26 cellular contexts compared by ENCODE assay signal in genomic region chr2:112161431-112162145, GRCh38. TPM values are rescaled to one million over a fixed set of nuclear protein-coding genes. Genes with fewer than 3 reads are reported as not detected.
DNase-seq lines count a peak whose midpoint lies in the region; ATAC-seq and TF ChIP-seq lines count a peak whose summit lies in the region.
"Had no signal": no experiment of that assay in that cellular context is flagged by ENCODE, and none has a peak within 500 bp of the region (broad histone marks: within the 10 kb centered on the region; RNA-seq: fewer than 3 reads in every experiment).

No MANE protein-coding gene starts in this region.

- H3K27me3 ChIP-seq in BLaER1 treated with 17β-estradiol and CSF1 and Interleukin-3, amounts not matched to agents 10 nM and 100 nM, result peaks cover 0 to 14% (median 0%) of the 10 kb centered on the region in 11 experiments; a peak in 4 of 22 replicates
- no peaks in the 10 kb centered on the region for H3K27me3 ChIP-seq in endodermal cell (ENCODE audit: control insufficient read depth, insufficient read depth, low read length, poor library complexity, severe bottlenecking)
- H3K27me3 ChIP-seq: colonic mucosa, heart left ventricle, neural progenitor cell, thyroid gland had no signal

- in situ Hi-C loops in GM13976 (cut with MboI; ENCODE audit: low sequenced_read_pairs, unreplicated experiment), result no loop called here

- H3K4me3 Mint-ChIP-seq in endodermal cell, result no peak overlapping the region
- H3K4me3 Mint-ChIP-seq: activated CD4-positive, alpha-beta T cell treated with anti-CD3 and anti-CD28 coated beads for 36 hours; brain; CD4-positive, alpha-beta memory T cell; H9; neural progenitor cell had no signal

- H3K4me1 ChIP-seq in BLaER1 treated with 17β-estradiol and CSF1 and Interleukin-3, amounts not matched to agents 10 nM and 100 nM, result peaks cover 40 to 86% (median 76%) of the 10 kb centered on the region in 10 experiments
- no peaks in the 10 kb centered on the region for H3K4me1 ChIP-seq in endodermal cell (ENCODE audit: control insufficient read depth, insufficient read depth, low read length)
- H3K4me1 ChIP-seq: colonic mucosa, heart left ventricle, neural progenitor cell, prostate gland had no signal

- peak overlapping the region; percentile 70 to 95 (median 86); a peak in 20 of 22 replicates for H3K4me2 ChIP-seq in BLaER1 treated with 17β-estradiol and CSF1 and Interleukin-3, amounts not matched to agents 10 nM and 100 nM
- H3K4me2 ChIP-seq: neural progenitor cell had no signal

- peak overlapping the region in 5 of 11 experiments; percentile 49 to 89 (median 85); a peak in 9 of 22 replicates for H3K27ac ChIP-seq in BLaER1 treated with 17β-estradiol and CSF1 and Interleukin-3, amounts not matched to agents 10 nM and 100 nM
- H3K27ac ChIP-seq in endodermal cell (ENCODE audit: low read depth, low read length), result no peak overlapping the region
- H3K27ac ChIP-seq: colonic mucosa, heart left ventricle, neural progenitor cell, prostate gland, thyroid gland had no signal

- H3K9ac ChIP-seq in BLaER1 treated with 17β-estradiol and CSF1 and Interleukin-3, amounts not matched to agents 10 nM and 100 nM, result peak overlapping the region in 3 of 11 experiments; percentile 4 to 56 (median 34); a peak in 2 of 22 replicates
- H3K9ac ChIP-seq in endodermal cell (ENCODE audit: extremely low read depth, low read length, poor library complexity, severe bottlenecking), result no peak overlapping the region
- H3K9ac ChIP-seq: neural progenitor cell had no signal

- no peaks in the 10 kb centered on the region for H4K20me1 ChIP-seq in BLaER1 treated with 17β-estradiol and CSF1 and Interleukin-3, amounts not matched to agents 10 nM and 100 nM

- ATAC-seq in HG03135 (IDR thresholded peaks at IDR 0.05; ENCODE audit: unreplicated experiment), result no peak
- ATAC-seq: activated CD4-positive, alpha-beta T cell treated with anti-CD3 and anti-CD28 coated beads for 36 hours; left ventricle myocardium superior; mucosa of descending colon; stimulated activated naive CD8-positive, alpha-beta T cell treated with anti-CD3 and anti-CD28 coated beads, Interleukin-15, Interleukin-2, amounts not matched to agents 100 U/mL and 50 U/mL, for 24 hours had no signal

- H3K9me3 Mint-ChIP-seq in endodermal cell, result no peaks in the 10 kb centered on the region
- H3K9me3 Mint-ChIP-seq: activated T-helper 2 cell treated with anti-CD3 and anti-CD28 coated beads, Interferon-gamma antibody, Interleukin-2, Interleukin-4, amounts not matched to agents 10 μg/mL and 5 μg/mL and 100 μg/mL, durations not matched to agents 14 hours and 24 hours and 36 hours; brain; H9 had no signal

- H3K4me1 Mint-ChIP-seq in endodermal cell, result no peaks in the 10 kb centered on the region

- H3K27me3 Mint-ChIP-seq in endodermal cell (ENCODE audit: insufficient read depth), result no peaks in the 10 kb centered on the region
- H3K27me3 Mint-ChIP-seq: activated CD4-positive, alpha-beta T cell treated with anti-CD3 and anti-CD28 coated beads for 36 hours; CD4-positive, alpha-beta memory T cell had no signal

- H3K4me3 ChIP-seq in BLaER1 treated with 17β-estradiol and CSF1 and Interleukin-3, amounts not matched to agents 10 nM and 100 nM, result no peak overlapping the region
- H3K4me3 ChIP-seq in endodermal cell (ENCODE audit: low read length), result no peak overlapping the region
- H3K4me3 ChIP-seq: colonic mucosa, heart left ventricle, mucosa of descending colon, neural progenitor cell, prostate gland, thyroid gland had no signal

- peak; percentile 80 for DNase-seq in NCI-H146 (lab: John Stamatoyannopoulos, UW)
- peak; percentile 88 for DNase-seq in NCI-H345 (lab: John Stamatoyannopoulos, UW)
- DNase-seq in endodermal cell, result peak; percentile 29
- DNase-seq in GM13976 (ENCODE audit: low spot score), result no peak
- DNase-seq in OCI-M1 (lab: John Stamatoyannopoulos, UW), result no peak
- no peak for DNase-seq in LoVo (ENCODE audit: low spot score)
- DNase-seq: activated CD4-positive, alpha-beta T cell treated with anti-CD3 and anti-CD28 coated beads for 36 hours; CD4-positive, alpha-beta memory T cell; colonic mucosa; DND-41; H9; heart left ventricle; KBM-7; left ventricle myocardium superior; mucosa of descending colon; NCI-H524; SIG-M5; stimulated activated CD4-positive, alpha-beta T cell treated with anti-CD3 and anti-CD28 coated beads, Interleukin-1b, Interleukin-23, amount 100 ng/mL, for 48 hours; stimulated activated naive CD8-positive, alpha-beta T cell treated with anti-CD3 and anti-CD28 coated beads, Interleukin-15, Interleukin-2, amounts not matched to agents 100 U/mL and 50 U/mL, for 24 hours; thyroid gland had no signal

- TF ChIP-seq CTCF in endodermal cell (conservative IDR thresholded peaks at IDR 0.05) (no peak), GM13976 (IDR thresholded peaks at IDR 0.05; ENCODE audit: borderline replicate concordance, control extremely low read depth, extremely low read depth, insufficient read depth, missing control alignments) (no peak)

- H3K9me3 ChIP-seq in BLaER1 treated with 17β-estradiol and CSF1 and Interleukin-3, amounts not matched to agents 10 nM and 100 nM (replicated peaks in 1 of 11), result no peaks in the 10 kb centered on the region
- no peaks in the 10 kb centered on the region for H3K9me3 ChIP-seq in endodermal cell (ENCODE audit: control insufficient read depth, low read length)
- H3K9me3 ChIP-seq: colonic mucosa, heart left ventricle, mucosa of descending colon, prostate gland, thyroid gland had no signal

- 88 to 89% methylated on average over 8 to 9 of the region's 9 CpGs for WGBS in endodermal cell (ENCODE audit: insufficient coverage in 1 of 2, insufficient read length in 1 of 2), 2 experiments

- no peaks in the 10 kb centered on the region for H3K36me3 ChIP-seq in BLaER1 treated with 17β-estradiol and CSF1 and Interleukin-3, amounts not matched to agents 10 nM and 100 nM
- H3K36me3 ChIP-seq in endodermal cell (ENCODE audit: control insufficient read depth, insufficient read depth, low read length), result no peaks in the 10 kb centered on the region
- H3K36me3 ChIP-seq: colonic mucosa, heart left ventricle, neural progenitor cell, prostate gland, thyroid gland had no signal

- no peaks in the 10 kb centered on the region for H3K36me3 Mint-ChIP-seq in endodermal cell (ENCODE audit: low read depth)
- H3K36me3 Mint-ChIP-seq: brain; CD4-positive, alpha-beta memory T cell had no signal

- no peak overlapping the region for H3K27ac Mint-ChIP-seq in endodermal cell
- H3K27ac Mint-ChIP-seq: activated CD4-positive, alpha-beta T cell treated with anti-CD3 and anti-CD28 coated beads for 36 hours; activated T-helper 2 cell treated with anti-CD3 and anti-CD28 coated beads, Interferon-gamma antibody, Interleukin-2, Interleukin-4, amounts not matched to agents 10 μg/mL and 5 μg/mL and 100 μg/mL, durations not matched to agents 14 hours and 24 hours and 36 hours; brain; H9; neural progenitor cell had no signal

RNA-seq across cellular contexts. Expression of gene FBLN7, which starts 23.4 kb away (rescaled TPM):
- total RNA-seq in endodermal cell, result 1 to 10 TPM; 4.0 to 8.7 TPM
- 16.0 TPM for polyA plus RNA-seq in endodermal cell (2013, experiment 1 of 2)
- 13.9 TPM for polyA plus RNA-seq in endodermal cell (2013, experiment 2 of 2)

Comparison
In these comparisons a context has a peak if more than half of its experiments do, and no peak if none do; other contexts are left out.
1. DNase-seq: peak in NCI-H146 (single experiment), NCI-H345 (single experiment) and endodermal cell (single experiment); none in GM13976 (single experiment), OCI-M1 (single experiment) and LoVo (single experiment).